ENCODE assay signal across 9 cellular contexts in genomic region chr9:38101423-38101822, GRCh38.
"Had no signal": no experiment of that assay in that cellular context is flagged by ENCODE, and none has a peak within 500 bp of the region (broad histone marks: within the 10 kb centered on the region; RNA-seq: fewer than 3 reads in every experiment).

No MANE protein-coding gene starts in this region.

- H3K4me1 ChIP-seq: HAP-1 had no signal

- H3K9ac ChIP-seq: GM23248, KMS-11 had no signal

- H3K4me2 ChIP-seq: KMS-11 had no signal

- H3K27ac Mint-ChIP-seq: HFFc6 had no signal

- H3K9me3 ChIP-seq: HAP-1 had no signal

- DNase-seq: GM23248, GOT3, H7, HFFc6, KBM-7 had no signal

- H3K9me3 Mint-ChIP-seq: HFFc6 had no signal

- H3K4me3 ChIP-seq: GM23248, HAP-1 had no signal

- H3K36me3 ChIP-seq: HAP-1 had no signal

- H2AFZ ChIP-seq: GM23248 had no signal

- ATAC-seq: HCT116 had no signal

- H3K27ac ChIP-seq: GM23248, KMS-11 had no signal

- H3K4me3 Mint-ChIP-seq: HFFc6 had no signal

- FAIRE-seq: HTR-8/SVneo had no signal
